Comparison of ENCODE assay signal across 1 cellular context in genomic region chr6:165718486-165718885, GRCh38.
TF ChIP-seq lines count a peak whose summit lies in the region.

No MANE protein-coding gene starts in this region.

TF ChIP-seq in HCT116, 20 proteins besides CTCF, POLR2A, EP300 and RAD21 (continued from another document):
- TF ChIP-seq FOSL1 (IDR thresholded peaks at IDR 0.05; ENCODE audit: low read depth) (no peak), EGR1 (IDR thresholded peaks at IDR 0.05; ENCODE audit: low read depth) (no peak), SRF (IDR thresholded peaks at IDR 0.05; ENCODE audit: low read depth) (no peak), YY1 (IDR thresholded peaks at IDR 0.05; ENCODE audit: extremely low read depth, insufficient replicate concordance, low read depth, low read length) (no peak), ZNF274 (IDR thresholded peaks at IDR 0.05; ENCODE audit: low read depth, low read length) (no peak), CEBPB (IDR thresholded peaks at IDR 0.05; ENCODE audit: low read depth) (no peak), EZH2phosphoT487 (IDR thresholded peaks at IDR 0.05; ENCODE audit: borderline replicate concordance) (no peak)
